In the genomic region with DNA sequence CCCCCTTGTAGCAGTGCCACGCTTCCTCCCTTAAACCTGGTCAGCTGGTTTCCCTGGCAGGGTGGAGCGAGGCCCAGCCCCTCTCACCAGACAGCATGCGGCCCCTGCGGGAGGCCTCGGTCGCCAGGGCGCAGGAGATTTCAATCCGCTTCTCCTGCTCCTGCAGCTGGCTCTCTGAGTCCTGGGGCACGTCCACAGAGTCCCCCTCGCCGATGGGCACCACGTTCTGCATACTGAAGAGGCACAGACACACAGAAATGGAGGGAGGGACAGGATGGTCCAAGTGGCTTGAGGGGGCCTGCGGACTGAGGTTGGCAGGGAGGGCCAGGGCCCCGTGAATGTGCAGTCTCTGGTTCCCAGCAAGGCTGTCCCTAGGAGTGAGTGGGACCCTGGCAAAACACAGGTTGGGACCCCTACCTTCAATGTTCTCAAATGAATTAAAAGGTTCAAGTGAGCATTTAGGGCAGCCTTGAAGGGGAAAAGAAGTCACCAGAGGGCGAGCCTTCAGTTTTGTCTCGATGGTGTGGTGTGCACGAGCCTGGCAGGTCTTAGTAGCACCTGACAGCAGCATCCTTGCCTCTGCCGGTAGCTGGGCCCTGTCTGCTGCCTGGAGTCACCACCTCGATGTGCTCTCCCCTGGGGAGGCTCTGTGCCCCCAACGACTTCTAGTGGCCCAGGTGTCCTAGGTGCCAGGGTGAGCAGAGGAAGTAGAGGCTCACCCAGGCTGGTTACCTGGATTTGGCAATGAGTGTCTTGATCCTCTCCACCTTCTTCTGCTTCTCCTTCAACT, we compare ENCODE assay signal across 15 cellular contexts. TPM values are rescaled to one million over a fixed set of nuclear protein-coding genes. Genes with fewer than 3 reads are reported as not detected.
DNase-seq lines count a peak whose midpoint lies in the region; ATAC-seq, FAIRE-seq and TF ChIP-seq lines count a peak whose summit lies in the region.
"Had no signal": no experiment of that assay in that cellular context is flagged by ENCODE, and none has a peak within 500 bp of the region (broad histone marks: within the 10 kb centered on the region; RNA-seq: fewer than 3 reads in every experiment).

No MANE protein-coding gene starts in this region.

- CTCF ChIA-PET in PC-9 (lab: Charles Lee): no interaction called here

- peak overlapping the region; percentile 18; the same call in 1 of the 2 replicates for H3K4me2 ChIP-seq in PC-9
- no peak overlapping the region for H3K4me2 ChIP-seq in astrocyte (ENCODE audit: low read length)
- H3K4me2 ChIP-seq: A549 had no signal

- intact Hi-C loops in PC-9 (cut with micrococcal nuclease; ENCODE audit: unreplicated experiment) (loop anchor here (2.0 kb wide), 1 partner anchor 67 kb away; no protein-coding TSS in a partner anchor), ovary (cut with DNase I) (no loop called here)

- no peaks in the 10 kb centered on the region for H3K36me3 Mint-ChIP-seq in astrocyte (ENCODE audit: low read depth, unreplicated experiment)
- H3K36me3 Mint-ChIP-seq in stimulated activated effector memory CD8-positive, alpha-beta T cell treated with anti-CD3 and anti-CD28 coated beads, Interleukin-12 subunit alpha, Interleukin-12 subunit beta, amount 100 ng/mL, for 72 hours: no peaks in the 10 kb centered on the region

- no peaks in the 10 kb centered on the region for H3K4me1 Mint-ChIP-seq in astrocyte (ENCODE audit: low read depth, unreplicated experiment)
- no peaks in the 10 kb centered on the region for H3K4me1 Mint-ChIP-seq in stimulated activated effector memory CD8-positive, alpha-beta T cell treated with anti-CD3 and anti-CD28 coated beads, Interleukin-12 subunit alpha, Interleukin-12 subunit beta, amount 100 ng/mL, for 72 hours

- H3F3A ChIP-seq in PC-9 (ENCODE audit: insufficient read depth, low read depth): peaks cover 47% of the 10 kb centered on the region

- no peak for TF ChIP-seq POLR2A in ovary (IDR thresholded peaks at IDR 0.05)

- H2AFZ ChIP-seq in PC-9 (no peak overlapping the region), astrocyte (ENCODE audit: low read depth, low read length) (no peak overlapping the region)

- H3K27ac ChIP-seq in PC-9 (peak overlapping the region; percentile 82), astrocyte (ENCODE audit: low read depth, low read length) (no peak overlapping the region), ovary (no peak overlapping the region)
- H3K27ac ChIP-seq: A549, C4-2B had no signal

- 86 to 90% (median 88%) methylated on average over 20 of the region's 20 CpGs for WGBS in ovary, 3 donors

- no peak for TF ChIP-seq EP300 in ovary (IDR thresholded peaks at IDR 0.05)

- FAIRE-seq in astrocyte (lab: Jason Lieb, UNC): no peak
- FAIRE-seq: A549, GM12878 had no signal

- DNase-seq in PC-9: no peak
- no peak for DNase-seq in astrocyte (ENCODE audit: low read depth)
- DNase-seq in stimulated activated effector memory CD8-positive, alpha-beta T cell treated with anti-CD3 and anti-CD28 coated beads, Interleukin-12 subunit alpha, Interleukin-12 subunit beta, amount 100 ng/mL, for 72 hours (ENCODE audit: low spot score in 2 of 2): no peak
- no peak for DNase-seq in ovary
- no peak for DNase-seq in 8988T
- DNase-seq in NCI-H187 treated with DMSO at 0.1 percent for 48 hours (lab: John Stamatoyannopoulos, UW): no peak
- DNase-seq: AML-193; CD4-positive, alpha-beta T cell; DMS79 treated with DMSO at 0.1 percent for 48 hours; GF-D8; GOT3; H9 had no signal

- peaks cover 2% of the 10 kb centered on the region for H3K9me3 Mint-ChIP-seq in astrocyte (ENCODE audit: unreplicated experiment)
- H3K9me3 Mint-ChIP-seq in stimulated activated effector memory CD8-positive, alpha-beta T cell treated with anti-CD3 and anti-CD28 coated beads, Interleukin-12 subunit alpha, Interleukin-12 subunit beta, amount 100 ng/mL, for 72 hours: no peaks in the 10 kb centered on the region
- H3K9me3 Mint-ChIP-seq: CD4-positive, alpha-beta T cell; H9 had no signal

- H3K27me3 ChIP-seq in PC-9 (ENCODE audit: insufficient read depth, low read depth) (no peaks in the 10 kb centered on the region), astrocyte (ENCODE audit: insufficient read depth, low read length) (no peaks in the 10 kb centered on the region), ovary (no peaks in the 10 kb centered on the region)

- peak overlapping the region; percentile 8 for H3K27ac Mint-ChIP-seq in astrocyte (ENCODE audit: unreplicated experiment)
- no peak overlapping the region for H3K27ac Mint-ChIP-seq in stimulated activated effector memory CD8-positive, alpha-beta T cell treated with anti-CD3 and anti-CD28 coated beads, Interleukin-12 subunit alpha, Interleukin-12 subunit beta, amount 100 ng/mL, for 72 hours
- H3K27ac Mint-ChIP-seq: CD4-positive, alpha-beta T cell; H9 had no signal

- no peaks in the 10 kb centered on the region for H3K9me2 ChIP-seq in PC-9 (ENCODE audit: insufficient read depth)

- TF ChIP-seq CTCF in PC-9 (conservative IDR thresholded peaks at IDR 0.05): no peak
- no peak for TF ChIP-seq CTCF in astrocyte (IDR thresholded peaks at IDR 0.05; ENCODE audit: insufficient read depth, low read depth, low read length)
- TF ChIP-seq CTCF in ovary (IDR thresholded peaks at IDR 0.05): no peak

- POLR2A ChIA-PET in PC-9 (lab: Charles Lee; ENCODE audit: unreplicated experiment): no interaction called here

- H3K9ac ChIP-seq in astrocyte (ENCODE audit: low read length): no peak overlapping the region

- H3K27me3 Mint-ChIP-seq in astrocyte (ENCODE audit: low read depth, unreplicated experiment): peaks cover 14% of the 10 kb centered on the region
- H3K27me3 Mint-ChIP-seq: CD4-positive, alpha-beta T cell had no signal

- H3K4me3 ChIP-seq in PC-9: no peak overlapping the region
- H3K4me3 ChIP-seq in astrocyte (ENCODE audit: insufficient read depth, low read depth, low read length): no peak overlapping the region
- H3K4me3 ChIP-seq in ovary: no peak overlapping the region
- H3K4me3 ChIP-seq: A549, GM12878 had no signal

- BruUV-seq in PC-9 (replicated peaks; lab: Mats Ljungman, UMichigan): no TSS peak

- H3K9me3 ChIP-seq in PC-9 (ENCODE audit: insufficient read depth, low read depth): no peaks in the 10 kb centered on the region
- H3K9me3 ChIP-seq in astrocyte (ENCODE audit: insufficient read depth, low read depth, low read length): no peaks in the 10 kb centered on the region
- H3K9me3 ChIP-seq in ovary: no peaks in the 10 kb centered on the region
- H3K9me3 ChIP-seq: A549 had no signal

- ATAC-seq in stimulated activated effector memory CD8-positive, alpha-beta T cell treated with anti-CD3 and anti-CD28 coated beads, Interleukin-12 subunit alpha, Interleukin-12 subunit beta, amount 100 ng/mL, for 72 hours: peak; percentile 9
- ATAC-seq: A549, GM12878 had no signal

- no peak overlapping the region for H3K4me3 Mint-ChIP-seq in astrocyte (ENCODE audit: unreplicated experiment)
- H3K4me3 Mint-ChIP-seq in stimulated activated effector memory CD8-positive, alpha-beta T cell treated with anti-CD3 and anti-CD28 coated beads, Interleukin-12 subunit alpha, Interleukin-12 subunit beta, amount 100 ng/mL, for 72 hours: no peak overlapping the region
- H3K4me3 Mint-ChIP-seq: CD4-positive, alpha-beta T cell; H9 had no signal

- H3K79me2 ChIP-seq in PC-9 (ENCODE audit: low read depth) (0 out of 2 replicates have a peak, but pooled peaks cover 13% of the 10 kb centered on the region), astrocyte (ENCODE audit: insufficient read depth, low read length) (no peaks in the 10 kb centered on the region)

- peaks cover 39% of the 10 kb centered on the region for H3K36me3 ChIP-seq in PC-9 (ENCODE audit: low read depth)
- no peaks in the 10 kb centered on the region for H3K36me3 ChIP-seq in astrocyte (ENCODE audit: insufficient read depth, low read length)
- no peaks in the 10 kb centered on the region for H3K36me3 ChIP-seq in ovary

- H3K4me1 ChIP-seq in PC-9 (replicated peaks; ENCODE audit: insufficient read depth) (peaks cover 37% of the 10 kb centered on the region), astrocyte (ENCODE audit: insufficient read depth, low read length) (peaks cover 8% of the 10 kb centered on the region), ovary (ENCODE audit: insufficient read depth) (no peaks in the 10 kb centered on the region)
- H3K4me1 ChIP-seq: A549 had no signal

- H4K20me1 ChIP-seq in PC-9 (ENCODE audit: insufficient read depth) (no peaks in the 10 kb centered on the region), astrocyte (ENCODE audit: insufficient read depth, low read length) (no peaks in the 10 kb centered on the region)

RNA-seq across cellular contexts. Expression of gene GOLT1A, which starts 14.4 kb away (rescaled TPM):
- 18.7 and 22.8 TPM in 2 replicates for total RNA-seq in PC-9 (2021)
- total RNA-seq in astrocyte: 0.50 and 0.65 TPM in 2 replicates
- 1 to 10 TPM in 1 of 7 donors, under 1 TPM in 2, not detected in 4; 0.27 to 3.9 (median 0.41) TPM for total RNA-seq in ovary
- not detected for polyA plus RNA-seq in ovary
- total RNA-seq: GM12878 had no signal

RNA-seq across cellular contexts. Expression of gene KISS1, which starts 31.9 kb away (rescaled TPM):
- total RNA-seq in PC-9 (2021) (4.0 and 5.2 TPM in 2 replicates), astrocyte (2.2 and 2.7 TPM in 2 replicates), ovary (under 1 TPM in 1 of 7 donors, not detected in 6; 0.35 TPM)
- polyA plus RNA-seq in ovary: not detected
- total RNA-seq: CD4-positive, alpha-beta T cell; GM12878 had no signal
- polyA plus RNA-seq: GM12878 had no signal
